ENCODE assay signal across 1 cellular context in genomic region chr10:102502029-102502336, GRCh38.
TF ChIP-seq lines count a peak whose summit lies in the region.

No MANE protein-coding gene starts in this region.

TF ChIP-seq in GM12878, 131 proteins besides CTCF, POLR2A, EP300 and RAD21 (continued from another document and continues in another):
- peak; percentile 42 for TF ChIP-seq SKIL (IDR thresholded peaks at IDR 0.05; ENCODE audit: low read depth, poor library complexity, severe bottlenecking)
- no peak for TF ChIP-seq REST (IDR thresholded peaks at IDR 0.05; ENCODE audit: low read depth, low read length)
- TF ChIP-seq ATF7 (IDR thresholded peaks at IDR 0.05; ENCODE audit: low read depth): no peak
- TF ChIP-seq BCL11A (IDR thresholded peaks at IDR 0.05; ENCODE audit: low read depth, low read length): no peak
- peak; percentile 48 for TF ChIP-seq RUNX3 (IDR thresholded peaks at IDR 0.05; ENCODE audit: low read length)
- TF ChIP-seq MYC (IDR thresholded peaks at IDR 0.05; ENCODE audit: insufficient read depth, insufficient read length, insufficient replicate concordance, low read length, severe bottlenecking): no peak
- TF ChIP-seq ZBED1 (IDR thresholded peaks at IDR 0.05; ENCODE audit: borderline replicate concordance): no peak
- peak; percentile 92 for TF ChIP-seq CEBPZ (IDR thresholded peaks at IDR 0.05; ENCODE audit: low read depth, low read length)
- no peak for TF ChIP-seq ZNF207 (IDR thresholded peaks at IDR 0.05; ENCODE audit: borderline replicate concordance)
- TF ChIP-seq KLF5 (IDR thresholded peaks at IDR 0.05; ENCODE audit: partially characterized antibody): peak; percentile 61
- no peak for TF ChIP-seq HSF1 (IDR thresholded peaks at IDR 0.05; ENCODE audit: low read depth, low read length)
- TF ChIP-seq GABPA (IDR thresholded peaks at IDR 0.05; ENCODE audit: low read depth): peak; percentile 85
- TF ChIP-seq RCOR1 (conservative IDR thresholded peaks at IDR 0.05; ENCODE audit: low read depth, low read length): no peak
- TF ChIP-seq LARP7 (IDR thresholded peaks at IDR 0.05): no peak
- TF ChIP-seq E4F1 (IDR thresholded peaks at IDR 0.05; ENCODE audit: borderline replicate concordance, partially characterized antibody): peak; percentile 67
- no peak for TF ChIP-seq JUND (IDR thresholded peaks at IDR 0.05; ENCODE audit: low read depth, low read length)
- no peak for TF ChIP-seq NFXL1 (IDR thresholded peaks at IDR 0.05; ENCODE audit: borderline replicate concordance)
- no peak for TF ChIP-seq YBX1 (IDR thresholded peaks at IDR 0.05)
- TF ChIP-seq CBX5 (IDR thresholded peaks at IDR 0.05; ENCODE audit: low read depth): no peak
- no peak for TF ChIP-seq NFIC (IDR thresholded peaks at IDR 0.05; ENCODE audit: low read depth, low read length)
- no peak for TF ChIP-seq ZBTB4 (CRISPR knock-in tag; IDR thresholded peaks at IDR 0.05)
- TF ChIP-seq SMARCA5 (IDR thresholded peaks at IDR 0.05): no peak
- no peak for TF ChIP-seq IRF5 (IDR thresholded peaks at IDR 0.05; ENCODE audit: borderline replicate concordance)
- TF ChIP-seq CBFB (IDR thresholded peaks at IDR 0.05; ENCODE audit: low read depth): no peak
- TF ChIP-seq SREBF2 (IDR thresholded peaks at IDR 0.05; ENCODE audit: low read length): no peak
- no peak for TF ChIP-seq EZH2 (IDR thresholded peaks at IDR 0.05; ENCODE audit: borderline replicate concordance, control insufficient read depth, low read depth, low read length)
- no peak for TF ChIP-seq TCF7 (IDR thresholded peaks at IDR 0.05; ENCODE audit: borderline replicate concordance)
- no peak for TF ChIP-seq MTA3 (IDR thresholded peaks at IDR 0.05; ENCODE audit: borderline replicate concordance, low read length)
- TF ChIP-seq SMC3 (IDR thresholded peaks at IDR 0.05; ENCODE audit: borderline replicate concordance, low read length): no peak
- TF ChIP-seq BRCA1 (IDR thresholded peaks at IDR 0.05; ENCODE audit: low read depth, low read length): no peak
- no peak for TF ChIP-seq MLLT1 (IDR thresholded peaks at IDR 0.05)
- peak; percentile 68 for TF ChIP-seq FOS (IDR thresholded peaks at IDR 0.05; ENCODE audit: borderline replicate concordance, extremely low read depth, insufficient read length)
- no peak for TF ChIP-seq ATF3 (IDR thresholded peaks at IDR 0.05; ENCODE audit: borderline replicate concordance, extremely low read depth, low read depth, low read length)
- no peak for TF ChIP-seq BMI1 (IDR thresholded peaks at IDR 0.05; ENCODE audit: borderline replicate concordance)
- TF ChIP-seq YY1 (IDR thresholded peaks at IDR 0.05; ENCODE audit: low read depth, low read length): peak; percentile 98
- no peak for TF ChIP-seq POU2F2 (IDR thresholded peaks at IDR 0.05; ENCODE audit: borderline replicate concordance, low read depth, low read length)
- TF ChIP-seq RB1 (IDR thresholded peaks at IDR 0.05; ENCODE audit: borderline replicate concordance): no peak
- no peak for TF ChIP-seq CHD1 (IDR thresholded peaks at IDR 0.05; ENCODE audit: low read depth, low read length)
- no peak for TF ChIP-seq CEBPB (IDR thresholded peaks at IDR 0.05; ENCODE audit: borderline replicate concordance in 1 of 2, low read depth in 2 of 2, low read length in 2 of 2)
- peak; percentile 100 for TF ChIP-seq PBX3 (IDR thresholded peaks at IDR 0.05; ENCODE audit: insufficient replicate concordance, low read depth, low read length)
